In the genomic region with DNA sequence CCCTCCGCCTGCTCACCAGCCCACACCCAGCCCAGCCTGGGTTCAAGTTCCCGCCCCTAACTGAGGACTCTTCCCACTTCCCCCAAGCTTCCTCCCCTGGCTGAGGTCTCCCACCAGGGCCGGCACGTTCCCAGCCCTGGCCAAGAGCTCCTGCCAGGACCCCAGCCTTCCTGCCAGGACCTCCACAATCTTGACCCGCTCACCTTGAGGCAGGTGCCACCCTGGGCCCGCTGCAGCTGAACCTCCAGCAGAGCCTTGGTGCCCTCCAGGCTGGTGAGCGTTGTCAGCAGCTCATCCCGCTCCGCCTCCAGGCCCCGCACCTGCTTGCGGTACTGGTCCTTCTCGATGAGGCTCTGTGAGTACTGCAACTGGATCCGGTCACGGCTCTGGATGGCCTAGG, we compare ENCODE assay signal across 21 cellular contexts. TPM values are rescaled to one million over a fixed set of nuclear protein-coding genes. Genes with fewer than 3 reads are reported as not detected.
"Had no signal": no experiment of that assay in that cellular context is flagged by ENCODE, and none has a peak within 500 bp of the region (broad histone marks: within the 10 kb centered on the region; RNA-seq: fewer than 3 reads in every experiment).

No MANE protein-coding gene starts in this region.

- H3K27ac ChIP-seq: psoas muscle, sigmoid colon, testis had no signal

- H3K36me3 ChIP-seq: sigmoid colon had no signal

- H3K27me3 ChIP-seq: testis, tibial nerve had no signal

- H3K9me3 ChIP-seq: esophagus squamous epithelium, mucosa of descending colon, psoas muscle, sigmoid colon, testis, tibial nerve had no signal

- H3K4me3 ChIP-seq: esophagus squamous epithelium, mucosa of descending colon, psoas muscle, sigmoid colon, skin epidermis, testis, tibial nerve had no signal

- ATAC-seq: left colon; mucosa of descending colon; naive thymus-derived CD8-positive, alpha-beta T cell; stimulated activated naive B cell treated with anti-CD40 and anti-IgM and Interleukin-4, amounts not matched to agents 10 μg/mL and 1 μg/mL and 100 μg/mL, for 72 hours; stimulated activated naive CD8-positive, alpha-beta T cell treated with anti-CD3 and anti-CD28 coated beads, Interleukin-15, amount 100 ng/mL, for 72 hours had no signal

- DNase-seq: cerebellar nuclear complex; dermis blood vessel endothelial cell; esophagus squamous epithelium; foreskin fibroblast; hippocampal formation; mesendoderm; mucosa of descending colon; nucleus accumbens; psoas muscle; retina; sigmoid colon; stimulated activated CD4-positive, alpha-beta T cell treated with anti-CD3 and anti-CD28 coated beads, Interleukin-2, amount 100 ng/mL, for 24 hours; stimulated activated CD4-positive, alpha-beta T cell treated with anti-CD3 and anti-CD28 coated beads, Interleukin-4, amount 100 ng/mL, for 4 hours; stimulated activated naive B cell treated with anti-CD40 and anti-IgM and Interleukin-4, amounts not matched to agents 10 μg/mL and 1 μg/mL and 100 μg/mL, for 72 hours; stimulated activated naive CD8-positive, alpha-beta T cell treated with anti-CD3 and anti-CD28 coated beads, Interleukin-15, amount 100 ng/mL, for 72 hours; testis had no signal

RNA-seq across cellular contexts. Expression of a gene that starts 19.8 kb away (rescaled TPM):
- total RNA-seq: epithelial cell of proximal tubule had no signal

RNA-seq across cellular contexts. Expression of a gene that starts 54.3 kb away (rescaled TPM):
- total RNA-seq: naive thymus-derived CD8-positive, alpha-beta T cell had no signal
